12 cellular contexts compared by ENCODE assay signal in the genomic region with DNA sequence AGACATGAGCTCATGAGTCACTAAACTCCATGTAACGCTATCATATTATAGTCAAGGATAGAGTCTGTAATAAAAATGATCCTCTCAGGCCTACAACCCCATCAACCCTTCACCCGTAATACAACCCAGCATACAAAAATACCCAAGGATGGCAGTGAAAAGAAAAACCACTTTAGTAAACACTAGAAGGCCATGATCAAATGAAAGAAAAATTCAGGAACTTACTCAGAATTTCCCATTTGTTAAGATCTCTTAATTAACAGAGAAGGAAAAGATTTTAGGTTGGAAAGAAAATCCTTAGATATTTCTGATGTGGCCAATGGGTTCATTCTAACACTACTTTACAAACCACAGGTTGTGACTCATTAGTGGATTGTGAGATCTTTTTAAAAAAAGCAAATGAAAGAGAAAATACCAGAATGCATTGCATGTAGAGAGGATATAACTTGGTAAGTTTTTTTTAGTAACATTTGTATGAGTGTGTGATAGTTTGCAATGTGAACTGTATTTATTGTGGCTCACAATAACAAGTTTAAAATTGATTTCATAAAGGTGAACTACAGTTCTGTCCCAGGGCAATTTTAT. TPM values are rescaled to one million over a fixed set of nuclear protein-coding genes. Genes with fewer than 3 reads are reported as not detected.
DNase-seq lines count a peak whose midpoint lies in the region; ATAC-seq, FAIRE-seq and TF ChIP-seq lines count a peak whose summit lies in the region.
"Had no signal": no experiment of that assay in that cellular context is flagged by ENCODE, and none has a peak within 500 bp of the region (broad histone marks: within the 10 kb centered on the region; RNA-seq: fewer than 3 reads in every experiment).

No MANE protein-coding gene starts in this region.

- no peaks in the 10 kb centered on the region for H3K79me2 ChIP-seq in smooth muscle cell (ENCODE audit: low read depth)

- WGBS in smooth muscle cell (ENCODE audit: low lambda C conversion rate): 27% methylated on average over 2 of the region's 2 CpGs

- H3K27me3 ChIP-seq in RWPE2 (ENCODE audit: insufficient read depth, poor library complexity, severe bottlenecking): no peaks in the 10 kb centered on the region
- no peaks in the 10 kb centered on the region for H3K27me3 ChIP-seq in smooth muscle cell (ENCODE audit: low read depth)
- H3K27me3 ChIP-seq: upper lobe of right lung had no signal

- H2AFZ ChIP-seq in smooth muscle cell (ENCODE audit: low read depth): no peak overlapping the region

- no peak for DNase-seq in activated CD4-positive, CD25-positive, alpha-beta regulatory T cell treated with anti-CD3 and anti-CD28 coated beads, Interleukin-2, amount 50 U/mL, for 72 hours
- DNase-seq in RWPE2 (ENCODE audit: low spot score) (no peak), smooth muscle cell (lab: John Stamatoyannopoulos, UW; ENCODE audit: unreplicated experiment) (no peak), HTR-8/SVneo (ENCODE audit: insufficient read length, low spot score) (no peak), cerebellar cortex (ENCODE audit: low spot score) (no peak), posterior vena cava (ENCODE audit: low spot score) (no peak)
- DNase-seq: ACHN, amniotic stem cell, NCI-H187 treated with DMSO at 0.1 percent for 48 hours, upper lobe of right lung had no signal

- H3K9ac ChIP-seq in smooth muscle cell (ENCODE audit: low read depth): no peak overlapping the region

- intact Hi-C loops in posterior vena cava (cut with DNase I): no loop called here

- H3K9me3 ChIP-seq in RWPE2 (ENCODE audit: severe bottlenecking): no peaks in the 10 kb centered on the region
- H3K9me3 ChIP-seq in smooth muscle cell (replicated peaks; ENCODE audit: low read depth): no peaks in the 10 kb centered on the region
- H3K9me3 ChIP-seq: upper lobe of right lung had no signal

- H3K4me1 ChIP-seq in RWPE2 (ENCODE audit: insufficient read depth, poor library complexity, severe bottlenecking) (no peaks in the 10 kb centered on the region), smooth muscle cell (ENCODE audit: low read depth) (peaks cover 5% of the 10 kb centered on the region)
- H3K4me1 ChIP-seq: upper lobe of right lung had no signal

- no peak overlapping the region for H3K27ac ChIP-seq in RWPE2 (ENCODE audit: poor library complexity, severe bottlenecking)
- peak overlapping the region; percentile 67 for H3K27ac ChIP-seq in smooth muscle cell (ENCODE audit: low read depth)
- H3K27ac ChIP-seq: upper lobe of right lung had no signal

- H3K36me3 ChIP-seq in RWPE2 (ENCODE audit: low read depth) (no peaks in the 10 kb centered on the region), smooth muscle cell (ENCODE audit: low read depth) (no peaks in the 10 kb centered on the region)
- H3K36me3 ChIP-seq: upper lobe of right lung had no signal

- TF ChIP-seq CTCF in RWPE2 (IDR thresholded peaks at IDR 0.05; ENCODE audit: poor library complexity, severe bottlenecking) (no peak), smooth muscle cell (IDR thresholded peaks at IDR 0.05; ENCODE audit: borderline replicate concordance, insufficient read depth, poor library complexity, severe bottlenecking) (no peak)

- peak; percentile 79 to 89 for ATAC-seq in activated CD4-positive, CD25-positive, alpha-beta regulatory T cell treated with anti-CD3 and anti-CD28 coated beads, Interleukin-2, amount 50 U/mL, for 24 hours
- ATAC-seq in HG02852 (IDR thresholded peaks at IDR 0.05; ENCODE audit: unreplicated experiment): peak; percentile 59
- ATAC-seq in RWPE2 (ENCODE audit: low read depth): peak; percentile 52; the same call in 2 of the 3 replicates

- no peaks in the 10 kb centered on the region for H4K20me1 ChIP-seq in smooth muscle cell (ENCODE audit: low read depth)

- H3K4me3 ChIP-seq in RWPE2 (ENCODE audit: severe bottlenecking) (no peak overlapping the region), smooth muscle cell (no peak overlapping the region)
- H3K4me3 ChIP-seq: upper lobe of right lung had no signal

- H3K4me2 ChIP-seq in smooth muscle cell: peak overlapping the region; percentile 50

- H3F3A ChIP-seq in smooth muscle cell (ENCODE audit: low read depth): no peaks in the 10 kb centered on the region

- no peak for FAIRE-seq in HTR-8/SVneo (lab: Jason Lieb, UNC)

RNA-seq across cellular contexts. Expression of a gene that starts 8.0 kb away (rescaled TPM):
- 130 and 131 TPM in 2 replicates for total RNA-seq in smooth muscle cell
- polyA plus RNA-seq in smooth muscle cell: 65.7 and 85.5 TPM in 2 replicates
- 10 to 100 TPM; 39.8 to 43.8 TPM for total RNA-seq in posterior vena cava

RNA-seq across cellular contexts. Expression of a gene that starts 45.4 kb away (rescaled TPM):
- total RNA-seq in smooth muscle cell (0.49 and 3.2 TPM in 2 replicates), posterior vena cava (1 to 10 TPM in 1 of 2 donors, under 1 TPM in 1; 0.93 to 1.7 TPM)
- polyA plus RNA-seq in smooth muscle cell: 0.24 and 0.50 TPM in 2 replicates

RNA-seq across cellular contexts. Expression of a gene that starts 51.6 kb away (rescaled TPM):
- total RNA-seq in smooth muscle cell (2.7 and 3.5 TPM in 2 replicates), posterior vena cava (10 to 100 TPM; 21.7 to 31.3 TPM)
- polyA plus RNA-seq in smooth muscle cell: 1.2 and 1.9 TPM in 2 replicates
